ENCODE assay signal across 8 cellular contexts in the genomic region with DNA sequence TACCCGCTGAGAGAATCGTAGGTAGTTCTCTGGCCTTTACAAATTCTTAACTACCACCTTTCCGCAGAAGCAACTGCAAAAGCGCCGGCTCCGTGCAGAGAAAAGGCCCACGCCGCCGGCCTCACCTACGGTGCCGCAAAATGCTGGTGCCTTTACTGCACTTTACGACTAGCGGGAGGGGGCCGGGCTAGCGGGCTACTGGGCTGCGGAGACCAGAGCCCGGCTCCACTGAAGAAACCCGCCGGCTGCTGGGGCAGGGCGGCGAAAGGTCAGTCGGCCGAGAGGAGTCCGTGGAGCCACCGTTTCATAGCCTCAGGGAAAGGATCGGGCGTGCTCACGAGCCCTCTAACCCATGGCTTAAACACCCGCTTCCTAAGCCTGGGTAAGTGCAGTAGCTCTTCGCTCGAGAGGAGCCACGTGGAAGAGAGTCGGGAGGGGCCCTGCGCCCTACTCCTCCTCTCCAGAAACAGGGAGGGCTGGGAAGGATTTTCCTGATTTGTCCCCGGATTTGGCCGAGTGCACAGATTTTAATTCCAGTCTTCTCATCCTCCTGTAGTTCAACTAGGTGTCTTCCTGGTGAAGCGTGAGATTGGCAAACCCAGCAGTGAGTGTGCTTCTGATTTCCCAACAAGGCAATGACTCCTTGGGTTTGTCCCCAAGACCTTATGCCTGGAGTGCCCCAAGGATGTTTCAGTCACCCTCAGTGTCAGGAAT. TPM values are rescaled to one million over a fixed set of nuclear protein-coding genes. Genes with fewer than 3 reads are reported as not detected.
DNase-seq lines count a peak whose midpoint lies in the region; FAIRE-seq and TF ChIP-seq lines count a peak whose summit lies in the region.

TSS of gene DPH5 (minus strand) at position 105 of the 714 bp plus-strand sequence. CDS start 341 bp downstream, outside the sequence.

- TF ChIP-seq POLR2A in H54 (IDR thresholded peaks at IDR 0.05; ENCODE audit: low read depth, low read length), result peak; percentile 84

- FAIRE-seq in H54 (lab: Jason Lieb, UNC), result peak; percentile 95

- H3K4me3 ChIP-seq in SJCRH30 (peak within 1 kb of the TSS; percentile 68), neuron (ENCODE audit: low read length) (peak within 1 kb of the TSS; percentile 60), subcutaneous abdominal adipose tissue (ENCODE audit: low read depth in 1 of 5, low read length in 5 of 5) (peak within 1 kb of the TSS; percentile 81 to 95 (median 93))

- peaks cover 5% of the 10 kb centered on the region; the same call in 1 of the 2 replicates for H3K36me3 ChIP-seq in SJCRH30
- peaks cover 25% of the 10 kb centered on the region for H3K36me3 ChIP-seq in neuron (ENCODE audit: insufficient read depth, low read length)
- peaks cover 0 to 5% (median 0%) of the 10 kb centered on the region in 5 donors for H3K36me3 ChIP-seq in subcutaneous abdominal adipose tissue (ENCODE audit: control insufficient read depth in 5 of 5, insufficient read depth in 5 of 5, low read length in 5 of 5)

- DNase-seq in ELR (ENCODE audit: low read depth) (peak; percentile 96), H54 (ENCODE audit: insufficient read length, low spot score) (peak; percentile 65), M059J (ENCODE audit: low read depth) (peak; percentile 90), SJCRH30 (peak; percentile 94 to 95), foreskin melanocyte (peak; percentile 84)
- DNase-seq in activated naive CD4-positive, alpha-beta T cell (lab: John Stamatoyannopoulos, UW), result peak; percentile 69 to 84 (median 78)

- H3K9ac ChIP-seq in subcutaneous abdominal adipose tissue (ENCODE audit: low read length in 5 of 5), result peak within 1 kb of the TSS; percentile 63 to 96 (median 81)

- peak within 1 kb of the TSS; percentile 24 for H2AFZ ChIP-seq in neuron (ENCODE audit: low read depth, low read length)

- H3K27me3 ChIP-seq in SJCRH30 (no peaks in the 10 kb centered on the region), neuron (ENCODE audit: insufficient read depth, low read length) (no peaks in the 10 kb centered on the region), subcutaneous abdominal adipose tissue (ENCODE audit: control insufficient read depth in 5 of 5, insufficient read depth in 4 of 5, low read length in 5 of 5) (no peaks in the 10 kb centered on the region)

- H3K27ac ChIP-seq in SJCRH30, result peak within 1 kb of the TSS; percentile 89
- peak within 1 kb of the TSS; percentile 97 for H3K27ac ChIP-seq in subcutaneous abdominal adipose tissue (ENCODE audit: low read depth, low read length)

- no peaks in the 10 kb centered on the region for H3K9me3 ChIP-seq in SJCRH30 (replicated peaks)
- no peaks in the 10 kb centered on the region for H3K9me3 ChIP-seq in neuron (ENCODE audit: low read length)
- no peaks in the 10 kb centered on the region for H3K9me3 ChIP-seq in subcutaneous abdominal adipose tissue (ENCODE audit: control insufficient read depth in 5 of 5, low read length in 5 of 5)

- H3K4me1 ChIP-seq in SJCRH30 (peaks cover 10% of the 10 kb centered on the region), neuron (ENCODE audit: insufficient read depth, low read length) (peaks cover 24% of the 10 kb centered on the region), subcutaneous abdominal adipose tissue (ENCODE audit: control insufficient read depth in 5 of 5, insufficient read depth in 5 of 5, low read length in 5 of 5) (peaks cover 5 to 22% (median 19%) of the 10 kb centered on the region in 5 donors)

RNA-seq across cellular contexts. Expression of gene DPH5, which starts in this region (rescaled TPM):
- total RNA-seq in M059J (2014; rRNA removed; shearing (Covaris generic)), result 27.4 and 30.3 TPM in 2 replicates
- 41.4 TPM in 2 replicates for total RNA-seq in SJCRH30 (2014; rRNA removed; shearing (Covaris generic))

Comparison
In these comparisons a context has a peak if more than half of its experiments do, and no peak if none do; other contexts are left out.
1. Peak in every context shown above with its lines: DNase-seq, H3K4me3 ChIP-seq and H3K27ac ChIP-seq.